ENCODE assay signal across 8 cellular contexts in genomic region chr5:141320225-141321169, GRCh38. TPM values are rescaled to one million over a fixed set of nuclear protein-coding genes. Genes with fewer than 3 reads are reported as not detected.
DNase-seq lines count a peak whose midpoint lies in the region; ATAC-seq and TF ChIP-seq lines count a peak whose summit lies in the region.

TAF7 (minus strand) TSS chr5:141320784; CDS start chr5:141320044, 740 bp downstream.

- H3K36me3 Mint-ChIP-seq in WTC11, result peaks cover 46% of the 10 kb centered on the region

- POLR2A ChIA-PET in WTC11 (lab: Charles Lee), result interaction anchor here (0.6 to 1.6 kb wide), 9 partner anchors 10 to 237 kb away, joined by 3 to 8 read pairs (median 4); partner anchors contain the start of genes PCDHB15, PCDHB2, PCDHGA1 and PCDHGA2

- CTCF ChIA-PET in WTC11 (lab: Charles Lee), result interaction anchor here (0.5 to 4.9 kb wide), 43 partner anchors 9 to 316 kb away, joined by 3 to 46 read pairs (median 5); partner anchors contain the start of genes HDAC3, PCDHB10, PCDHB11 and PCDHB12

- peaks cover 24% of the 10 kb centered on the region for H3K4me1 Mint-ChIP-seq in WTC11

- TF ChIP-seq POLR2A in spleen (IDR thresholded peaks at IDR 0.05), result peak; percentile 71 to 80 (median 73)

- peak within 1 kb of the TSS; percentile 91 to 98 (median 96) for H3K27ac ChIP-seq in spleen

- peak within 1 kb of the TSS; percentile 99 for H3K4me3 Mint-ChIP-seq in WTC11

- DNase-seq in AG09319 (ENCODE audit: extremely low read depth, low read depth) (peak; percentile 83), NCI-H226 (peak; percentile 85), WTC11 (ENCODE audit: low spot score) (peak; percentile 95), cardiac fibroblast (ENCODE audit: low read depth in 2 of 2) (peak; percentile 96 to 97), inferior parietal cortex (ENCODE audit: extremely low spot score) (peak; percentile 94), spleen (peak; percentile 97)

- ATAC-seq in GM18909 (IDR thresholded peaks at IDR 0.05; ENCODE audit: poor library complexity, unreplicated experiment), result peak; percentile 95
- ATAC-seq in HG03175 (IDR thresholded peaks at IDR 0.05; ENCODE audit: unreplicated experiment), result peak; percentile 93
- ATAC-seq in WTC11, result peak; percentile 94

- no peaks in the 10 kb centered on the region for H3K27me3 ChIP-seq in spleen (replicated peaks in 1 of 7)

- peaks cover 9 to 45% (median 38%) of the 10 kb centered on the region in 6 donors for H3K36me3 ChIP-seq in spleen

- peaks cover 4 to 22% (median 11%) of the 10 kb centered on the region in 6 donors for H3K4me1 ChIP-seq in spleen

- H3K9me3 Mint-ChIP-seq in WTC11, result peaks cover 33% of the 10 kb centered on the region

- peak within 1 kb of the TSS; percentile 99 for H3K27ac Mint-ChIP-seq in WTC11

- intact Hi-C loops in spleen (cut with DNase I; ENCODE audit: low total_unique reads), result no loop called here

- H3K4me3 ChIP-seq in cardiac fibroblast (replicated peaks in 1 of 2; ENCODE audit: low read depth in 2 of 2, low read length in 2 of 2) (peak within 1 kb of the TSS; percentile 71 to 82), spleen (peak within 1 kb of the TSS; percentile 49 to 82 (median 66))

- peaks cover 24% of the 10 kb centered on the region for H3K27me3 Mint-ChIP-seq in WTC11 (ENCODE audit: low read depth)

- 1 to 3% (median 2%) methylated on average over 46 to 67 of the region's 67 CpGs for WGBS in spleen, 5 donors

- TF ChIP-seq CTCF in AG09319 (IDR thresholded peaks at IDR 0.05; ENCODE audit: low read depth, low read length) (peak; percentile 81), WTC11 (IDR thresholded peaks at IDR 0.05) (peak; percentile 85), cardiac fibroblast (IDR thresholded peaks at IDR 0.05; ENCODE audit: low read depth, low read length) (peak; percentile 89), spleen (IDR thresholded peaks at IDR 0.05 in 8 of 11, conservative IDR thresholded peaks at IDR 0.05 in 3 of 11) (peak; percentile 58 to 88 (median 79))

- peaks cover 37 to 94% (median 92%) of the 10 kb centered on the region in 8 donors for H3K9me3 ChIP-seq in spleen

TF ChIP-seq in WTC11, 78 proteins besides CTCF, POLR2A, EP300 and RAD21 (continues in another document):
- TF ChIP-seq ZNF232 (CRISPR knock-in tag; IDR thresholded peaks at IDR 0.05) (0 out of 2 replicates have a peak, but pooled peaks have one; percentile 77), AFF4 (CRISPR knock-in tag; IDR thresholded peaks at IDR 0.05; ENCODE audit: borderline replicate concordance) (no peak), ZNF416 (CRISPR knock-in tag; IDR thresholded peaks at IDR 0.05) (no peak), CBFB (CRISPR knock-in tag; IDR thresholded peaks at IDR 0.05; ENCODE audit: low read depth) (no peak), HMGA2 (CRISPR knock-in tag; IDR thresholded peaks at IDR 0.05) (no peak), CREM (CRISPR knock-in tag; IDR thresholded peaks at IDR 0.05) (0 out of 2 replicates have a peak, but pooled peaks have one; percentile 81), ZNF532 (CRISPR knock-in tag; IDR thresholded peaks at IDR 0.05; ENCODE audit: borderline replicate concordance) (no peak), ZNF317 (CRISPR knock-in tag; IDR thresholded peaks at IDR 0.05; ENCODE audit: borderline replicate concordance, low read depth) (no peak), NR1H2 (CRISPR knock-in tag; IDR thresholded peaks at IDR 0.05) (0 out of 2 replicates have a peak, but pooled peaks have one; percentile 48), ERG (CRISPR knock-in tag; IDR thresholded peaks at IDR 0.05) (no peak), FOXJ3 (CRISPR knock-in tag; IDR thresholded peaks at IDR 0.05; ENCODE audit: borderline replicate concordance) (no peak; the same call in 1 of the 2 replicates), STAT6 (CRISPR knock-in tag; conservative IDR thresholded peaks at IDR 0.05; ENCODE audit: low read depth) (no peak)

RNA-seq across cellular contexts. Expression of gene TAF7, which starts in this region (rescaled TPM):
- total RNA-seq in WTC11 (2021), result 87.8 to 96.2 TPM (median 90.1 TPM) in 3 replicates
- 10 to 100 TPM; 67.6 to 80.6 (median 75.7) TPM for total RNA-seq in spleen
- 100 to 1,000 TPM in 2 of 3 donors, 10 to 100 TPM in 1; 91.1 to 112 (median 111) TPM for polyA plus RNA-seq in spleen

Comparison
In these comparisons a context has a peak if more than half of its experiments do, and no peak if none do; other contexts are left out.
1. Peak in every context shown above with its lines: DNase-seq, ATAC-seq, H3K4me3 ChIP-seq and H3K27ac ChIP-seq.